Comparison of ENCODE assay signal across 6 cellular contexts in genomic region chr19:42267644-42268141, GRCh38. TPM values are rescaled to one million over a fixed set of nuclear protein-coding genes. Genes with fewer than 3 reads are reported as not detected.
DNase-seq lines count a peak whose midpoint lies in the region; ATAC-seq and TF ChIP-seq lines count a peak whose summit lies in the region.

No MANE protein-coding gene starts in this region.

- H3K4me1 ChIP-seq in CD4-positive, CD25-positive, alpha-beta regulatory T cell (ENCODE audit: control insufficient read depth, insufficient read depth, low read length, poor library complexity, severe bottlenecking) = peaks cover 30% of the 10 kb centered on the region
- H3K4me1 ChIP-seq in lower lobe of right lung = peaks cover 26% of the 10 kb centered on the region

- TF ChIP-seq CTCF in VCaP (conservative IDR thresholded peaks at IDR 0.05) (no peak), lower lobe of right lung (IDR thresholded peaks at IDR 0.05) (no peak)

- no peak overlapping the region for H3K27ac Mint-ChIP-seq in CD4-positive, CD25-positive, alpha-beta regulatory T cell

- no peaks in the 10 kb centered on the region for H3K9me3 ChIP-seq in CD4-positive, CD25-positive, alpha-beta regulatory T cell (ENCODE audit: control insufficient read depth in 2 of 2, low read length in 2 of 2)
- no peaks in the 10 kb centered on the region for H3K9me3 ChIP-seq in lower lobe of right lung

- no peak overlapping the region for H3K4me3 Mint-ChIP-seq in CD4-positive, CD25-positive, alpha-beta regulatory T cell

- no peaks in the 10 kb centered on the region for H3K9me3 Mint-ChIP-seq in CD4-positive, CD25-positive, alpha-beta regulatory T cell

- DNase-seq in CD4-positive, CD25-positive, alpha-beta regulatory T cell = no peak
- DNase-seq in lower lobe of right lung = peak; percentile 34

- intact Hi-C loops in lower lobe of right lung (cut with DNase I) = no loop called here

- peak overlapping the region; percentile 99 for H3K27ac ChIP-seq in CD4-positive, CD25-positive, alpha-beta regulatory T cell (ENCODE audit: insufficient read depth, low read length, poor library complexity, severe bottlenecking)
- peak overlapping the region; percentile 98 for H3K27ac ChIP-seq in VCaP
- H3K27ac ChIP-seq in lower lobe of right lung = peak overlapping the region; percentile 97

- ATAC-seq in CD4-positive, CD25-positive, alpha-beta regulatory T cell (ENCODE audit: low read depth in 2 of 2) = no peak
- ATAC-seq in lower lobe of right lung (no peak), HG03439 (IDR thresholded peaks at IDR 0.05; ENCODE audit: unreplicated experiment) (no peak), HG03280 (IDR thresholded peaks at IDR 0.05; ENCODE audit: unreplicated experiment) (no peak), GM21390 (IDR thresholded peaks at IDR 0.05; ENCODE audit: unreplicated experiment) (no peak)

- peaks cover 0 to 22% (median 16%) of the 10 kb centered on the region in 4 donors for H3K4me1 Mint-ChIP-seq in CD4-positive, CD25-positive, alpha-beta regulatory T cell

- H3K36me3 ChIP-seq in CD4-positive, CD25-positive, alpha-beta regulatory T cell (ENCODE audit: control insufficient read depth, insufficient read depth, low read length) = no peaks in the 10 kb centered on the region
- peaks cover 8% of the 10 kb centered on the region for H3K36me3 ChIP-seq in lower lobe of right lung

- no peaks in the 10 kb centered on the region for H3K27me3 Mint-ChIP-seq in CD4-positive, CD25-positive, alpha-beta regulatory T cell

- H3K4me3 ChIP-seq in CD4-positive, CD25-positive, alpha-beta regulatory T cell (ENCODE audit: low read depth, low read length) = peak overlapping the region; percentile 75
- peak overlapping the region; percentile 60 for H3K4me3 ChIP-seq in lower lobe of right lung

- H3K27me3 ChIP-seq in CD4-positive, CD25-positive, alpha-beta regulatory T cell (ENCODE audit: control insufficient read depth, insufficient read depth, low read length) = no peaks in the 10 kb centered on the region
- no peaks in the 10 kb centered on the region for H3K27me3 ChIP-seq in lower lobe of right lung (ENCODE audit: low read depth)

- no peaks in the 10 kb centered on the region for H3K36me3 Mint-ChIP-seq in CD4-positive, CD25-positive, alpha-beta regulatory T cell

RNA-seq across cellular contexts. Expression of gene CIC, which starts 1.4 kb away (rescaled TPM):
- total RNA-seq in CD4-positive, CD25-positive, alpha-beta regulatory T cell = 124 TPM
- under 1 TPM; 0.41 to 0.91 (median 0.68) TPM for polyA plus RNA-seq in CD4-positive, CD25-positive, alpha-beta regulatory T cell
- total RNA-seq in lower lobe of right lung = 67.9 TPM

RNA-seq across cellular contexts. Expression of gene ERF, which starts 12.8 kb away (rescaled TPM):
- total RNA-seq in CD4-positive, CD25-positive, alpha-beta regulatory T cell = 96.4 TPM
- polyA plus RNA-seq in CD4-positive, CD25-positive, alpha-beta regulatory T cell = 1 to 10 TPM; 1.4 to 7.5 (median 2.6) TPM
- total RNA-seq in lower lobe of right lung = 35.8 TPM

RNA-seq across cellular contexts. Expression of gene GSK3A, which starts 25.3 kb away (rescaled TPM):
- 31.3 TPM for total RNA-seq in CD4-positive, CD25-positive, alpha-beta regulatory T cell
- polyA plus RNA-seq in CD4-positive, CD25-positive, alpha-beta regulatory T cell = 10 to 100 TPM; 12.0 to 16.0 (median 12.9) TPM
- 39.8 TPM for total RNA-seq in lower lobe of right lung

RNA-seq across cellular contexts. Expression of gene PRR19, which starts 34.2 kb away (rescaled TPM):
- total RNA-seq in CD4-positive, CD25-positive, alpha-beta regulatory T cell = not detected
- polyA plus RNA-seq in CD4-positive, CD25-positive, alpha-beta regulatory T cell = under 1 TPM; 0.10 to 0.83 (median 0.21) TPM
- total RNA-seq in lower lobe of right lung = 0.71 TPM

RNA-seq across cellular contexts. Expression of gene PAFAH1B3, which starts 34.7 kb away (rescaled TPM):
- total RNA-seq in CD4-positive, CD25-positive, alpha-beta regulatory T cell = 27.5 TPM
- polyA plus RNA-seq in CD4-positive, CD25-positive, alpha-beta regulatory T cell = 10 to 100 TPM; 54.5 to 71.6 (median 59.8) TPM
- total RNA-seq in lower lobe of right lung = 13.4 TPM
